12 cellular contexts compared by ENCODE assay signal in genomic region chr2:85503611-85504433, GRCh38. TPM values are rescaled to one million over a fixed set of nuclear protein-coding genes. Genes with fewer than 3 reads are reported as not detected.
A peak's percentile ranks its signal among the peaks of the same experiment; 100 is the strongest.
DNase-seq lines count a peak whose midpoint lies in the region; ATAC-seq and TF ChIP-seq lines count a peak whose summit lies in the region.
"Had no signal": no experiment of that assay in that cellular context is flagged by ENCODE, and none has a peak within 500 bp of the region (broad histone marks: within the 10 kb centered on the region; RNA-seq: fewer than 3 reads in every experiment).

No MANE protein-coding gene starts in this region.

- intact Hi-C loops in upper lobe of right lung (cut with DNase I): no loop called here
- intact Hi-C loops in natural killer cell (cut with micrococcal nuclease): no loop called here

- no peak overlapping the region for H3K4me3 ChIP-seq in AG10803 (ENCODE audit: low read length)
- H3K4me3 ChIP-seq in upper lobe of right lung: no peak overlapping the region

- POLR2A ChIA-PET in GM10248 (lab: Yijun Ruan, JAX): no interaction called here

- H3K4me3 Mint-ChIP-seq in natural killer cell: no peak overlapping the region
- H3K4me3 Mint-ChIP-seq: activated T-helper 1 cell treated with anti-CD3 and anti-CD28 coated beads, Interleukin-12 subunit alpha, Interleukin-12 subunit beta, Interleukin-2, Interleukin-4 antibody, amounts not matched to agents 30 ng/mL and 10 ng/mL and 1 ng/mL, durations not matched to agents 14 hours and 24 hours and 36 hours; CD4-positive, alpha-beta memory T cell had no signal

- CTCF ChIA-PET in GM10248 (lab: Yijun Ruan, JAX): interaction anchor here (0.6 kb wide), 1 partner anchor 15 kb away, joined by 3 read pairs; no protein-coding TSS in a partner anchor

- no peak overlapping the region for H3K27ac Mint-ChIP-seq in natural killer cell
- H3K27ac Mint-ChIP-seq: activated T-helper 1 cell treated with anti-CD3 and anti-CD28 coated beads, Interleukin-12 subunit alpha, Interleukin-12 subunit beta, Interleukin-2, Interleukin-4 antibody, amounts not matched to agents 30 ng/mL and 10 ng/mL and 1 ng/mL, durations not matched to agents 14 hours and 24 hours and 36 hours; CD4-positive, alpha-beta memory T cell had no signal

- H3K27me3 Mint-ChIP-seq in natural killer cell (ENCODE audit: low read depth in 2 of 2): no peaks in the 10 kb centered on the region

- no peak overlapping the region for H3K27ac ChIP-seq in upper lobe of right lung
- H3K27ac ChIP-seq: parathyroid adenoma had no signal

- ATAC-seq in upper lobe of right lung: no peak
- ATAC-seq in natural killer cell: no peak

- TF ChIP-seq CTCF in AG10803 (conservative IDR thresholded peaks at IDR 0.05; ENCODE audit: low read length): no peak
- TF ChIP-seq CTCF in GM10248 (IDR thresholded peaks at IDR 0.05; ENCODE audit: control extremely low read depth, extremely low read depth, low read depth, missing control alignments): no peak
- TF ChIP-seq CTCF in upper lobe of right lung (IDR thresholded peaks at IDR 0.05): no peak
- no peak for TF ChIP-seq CTCF in natural killer cell (IDR thresholded peaks at IDR 0.05)

- no peaks in the 10 kb centered on the region for H3K9me3 ChIP-seq in upper lobe of right lung

- no peaks in the 10 kb centered on the region for H3K36me3 ChIP-seq in upper lobe of right lung

- no peaks in the 10 kb centered on the region for H3K4me1 ChIP-seq in upper lobe of right lung
- H3K4me1 ChIP-seq: parathyroid adenoma had no signal

- no peaks in the 10 kb centered on the region for H3K36me3 Mint-ChIP-seq in natural killer cell
- H3K36me3 Mint-ChIP-seq: CD4-positive, alpha-beta memory T cell had no signal

- H3K4me1 Mint-ChIP-seq in natural killer cell: no peaks in the 10 kb centered on the region
- H3K4me1 Mint-ChIP-seq: CD4-positive, alpha-beta memory T cell had no signal

- H3K27me3 ChIP-seq in upper lobe of right lung: no peaks in the 10 kb centered on the region

- no peaks in the 10 kb centered on the region for H3K9me3 Mint-ChIP-seq in natural killer cell
- H3K9me3 Mint-ChIP-seq: activated T-helper 1 cell treated with anti-CD3 and anti-CD28 coated beads, Interleukin-12 subunit alpha, Interleukin-12 subunit beta, Interleukin-2, Interleukin-4 antibody, amounts not matched to agents 30 ng/mL and 10 ng/mL and 1 ng/mL, durations not matched to agents 14 hours and 24 hours and 36 hours; CD4-positive, alpha-beta memory T cell had no signal

- DNase-seq in AG10803 (ENCODE audit: low read depth) (peak; percentile 82), MV-4-11 (lab: John Stamatoyannopoulos, UW) (peak; percentile 18), dermis blood vessel endothelial cell (peak; percentile 38), mucosa of gallbladder (ENCODE audit: low spot score) (peak; percentile 34), GM10248 (ENCODE audit: extremely low spot score) (no peak), SHP77 treated with DMSO at 0.1 percent for 48 hours (lab: John Stamatoyannopoulos, UW) (no peak), upper lobe of right lung (no peak), natural killer cell (no peak)
- DNase-seq: CD4-positive, alpha-beta memory T cell; Kasumi-1 had no signal

RNA-seq across cellular contexts. Expression of gene MAT2A, which starts 35.1 kb away (rescaled TPM):
- total RNA-seq in dermis blood vessel endothelial cell (64.3 and 89.6 TPM in 2 replicates), mucosa of gallbladder (262 TPM), upper lobe of right lung (212 TPM), natural killer cell (100 to 1,000 TPM; 116 to 141 (median 135) TPM)

RNA-seq across cellular contexts. Expression of gene GGCX, which starts 57.5 kb away (rescaled TPM):
- 57.3 and 58.7 TPM in 2 replicates for total RNA-seq in dermis blood vessel endothelial cell
- 77.4 TPM for total RNA-seq in mucosa of gallbladder
- 73.2 TPM for total RNA-seq in upper lobe of right lung
- total RNA-seq in natural killer cell: 10 to 100 TPM; 21.3 to 21.7 (median 21.4) TPM

Comparison
In these comparisons a context has a peak if more than half of its experiments do, and no peak if none do; other contexts are left out.
1. DNase-seq: peak in AG10803 (single experiment), MV-4-11 (single experiment), dermis blood vessel endothelial cell (single experiment) and mucosa of gallbladder (single experiment); none in GM10248 (single experiment), SHP77 treated with DMSO at 0.1 percent for 48 hours (single experiment), upper lobe of right lung (single experiment) and natural killer cell (single experiment).